In the genomic region with DNA sequence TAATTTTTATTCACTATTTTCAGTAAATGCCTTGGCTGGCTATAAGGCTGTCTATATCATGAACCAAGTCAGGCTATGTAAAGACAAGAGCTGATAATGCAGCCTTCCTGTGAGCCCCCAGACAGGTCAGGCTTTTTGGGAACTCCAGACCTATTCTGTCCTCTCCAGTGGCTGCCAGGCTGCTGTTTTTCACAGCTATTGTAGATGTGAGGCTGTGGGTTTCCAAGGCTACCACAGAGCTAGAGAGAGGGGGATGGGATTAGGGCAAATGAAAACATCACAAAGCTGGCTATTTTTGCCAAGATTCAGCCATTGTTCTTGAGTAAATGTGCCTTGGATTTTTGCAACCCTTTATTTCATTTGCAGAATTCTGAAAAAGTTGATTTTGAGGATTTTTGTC, we compare ENCODE assay signal across 18 cellular contexts. TPM values are rescaled to one million over a fixed set of nuclear protein-coding genes. Genes with fewer than 3 reads are reported as not detected.
A peak's percentile ranks its signal among the peaks of the same experiment; 100 is the strongest.
DNase-seq lines count a peak whose midpoint lies in the region; ATAC-seq and TF ChIP-seq lines count a peak whose summit lies in the region.
"Had no signal": no experiment of that assay in that cellular context is flagged by ENCODE, and none has a peak within 500 bp of the region (broad histone marks: within the 10 kb centered on the region; RNA-seq: fewer than 3 reads in every experiment).

No MANE protein-coding gene starts in this region.

- POLR2A ChIA-PET in activated CD8-positive, alpha-beta T cell treated with anti-CD3 and anti-CD28 coated beads for 36 hours (lab: Charles Lee) = interaction anchor here (0.9 to 2.0 kb wide), 6 partner anchors 10 to 56 kb away, joined by 3 to 8 read pairs (median 4); partner anchors contain the start of gene SORL1-AS1
- POLR2A ChIA-PET in activated CD8-positive, alpha-beta T cell treated with anti-CD3 and anti-CD28 coated beads, Interleukin-2, amount 10 ng/mL, durations not matched to agents 7 days and 5 days (lab: Charles Lee) = interaction anchor here (0.6 kb wide), 2 partner anchors 25 to 44 kb away, joined by 4 to 5 read pairs; no protein-coding TSS in a partner anchor
- POLR2A ChIA-PET in A673 (lab: Charles Lee; ENCODE audit: low non-redundant PET) = interaction anchor here (0.6 kb wide), 1 partner anchor 1494 kb away, joined by 3 read pairs; no protein-coding TSS in a partner anchor

- H3K27ac ChIP-seq in layer of hippocampus (ENCODE audit: low read depth, low read length) = peak overlapping the region; percentile 62
- H3K27ac ChIP-seq in A673 (ENCODE audit: low read depth, low read length, poor library complexity, severe bottlenecking) = no peak overlapping the region
- H3K27ac ChIP-seq: esophagus squamous epithelium, vagina, WERI-Rb-1 had no signal

- no peaks in the 10 kb centered on the region for H3K4me1 ChIP-seq in A673 (ENCODE audit: insufficient read depth, low read length, poor library complexity, severe bottlenecking)
- H3K4me1 ChIP-seq: esophagus squamous epithelium, vagina had no signal

- BruUV-seq in A673 (replicated peaks; lab: Mats Ljungman, UMichigan) = no TSS peak

- no peaks in the 10 kb centered on the region for H3K27me3 Mint-ChIP-seq in activated CD8-positive, alpha-beta T cell treated with anti-CD3 and anti-CD28 coated beads for 36 hours
- no peaks in the 10 kb centered on the region for H3K27me3 Mint-ChIP-seq in activated CD8-positive, alpha-beta T cell treated with anti-CD3 and anti-CD28 coated beads, Interleukin-2, amount 10 ng/mL, durations not matched to agents 7 days and 5 days (ENCODE audit: low read depth)
- H3K27me3 Mint-ChIP-seq: activated CD8-positive, alpha-beta memory T cell treated with anti-CD3 and anti-CD28 coated beads, Interleukin-2, amount 10 ng/mL, durations not matched to agents 7 days and 5 days had no signal

- peak; percentile 19 for DNase-seq in activated CD8-positive, alpha-beta T cell treated with anti-CD3 and anti-CD28 coated beads for 36 hours
- DNase-seq in activated CD8-positive, alpha-beta T cell treated with anti-CD3 and anti-CD28 coated beads, Interleukin-2, amount 10 ng/mL, durations not matched to agents 7 days and 5 days = no peak
- DNase-seq in astrocyte of the hippocampus (ENCODE audit: low read depth, low spot score) (peak; percentile 36), A673 (ENCODE audit: low spot score) (no peak)
- peak in 1 of 2 donors; percentile 22 for DNase-seq in stimulated activated effector memory CD8-positive, alpha-beta T cell treated with anti-CD3 and anti-CD28 coated beads, Interleukin-12 subunit alpha, Interleukin-12 subunit beta, amount 100 ng/mL, for 72 hours (ENCODE audit: low spot score in 2 of 2)
- DNase-seq: activated CD8-positive, alpha-beta memory T cell treated with anti-CD3 and anti-CD28 coated beads, Interleukin-2, amount 10 ng/mL, durations not matched to agents 7 days and 5 days; dermis blood vessel endothelial cell; esophagus squamous epithelium; Karpas-422; kidney; NK-92 treated with Interleukin-12 subunit alpha and Interleukin-12 subunit beta, amount 100 ng/mL, for 24 hours; stimulated activated naive CD4-positive, alpha-beta T cell; WERI-Rb-1 had no signal

- H3K4me1 Mint-ChIP-seq in activated CD8-positive, alpha-beta T cell treated with anti-CD3 and anti-CD28 coated beads for 36 hours (ENCODE audit: low read depth) = peaks cover 56% of the 10 kb centered on the region
- peaks cover 48% of the 10 kb centered on the region for H3K4me1 Mint-ChIP-seq in activated CD8-positive, alpha-beta T cell treated with anti-CD3 and anti-CD28 coated beads, Interleukin-2, amount 10 ng/mL, durations not matched to agents 7 days and 5 days (ENCODE audit: low read depth)
- H3K4me1 Mint-ChIP-seq in stimulated activated effector memory CD8-positive, alpha-beta T cell treated with anti-CD3 and anti-CD28 coated beads, Interleukin-12 subunit alpha, Interleukin-12 subunit beta, amount 100 ng/mL, for 72 hours = peaks cover 52% of the 10 kb centered on the region
- H3K4me1 Mint-ChIP-seq: mesothelial cell of epicardium had no signal

- H3K9me3 ChIP-seq in A673 (ENCODE audit: low read depth, low read length, poor library complexity, severe bottlenecking) = no peaks in the 10 kb centered on the region
- H3K9me3 ChIP-seq: vagina had no signal

- H3K27me3 ChIP-seq in layer of hippocampus (ENCODE audit: control insufficient read depth, insufficient read depth, low read length) = no peaks in the 10 kb centered on the region
- H3K27me3 ChIP-seq in A673 (replicated peaks; ENCODE audit: insufficient read depth, low read depth, low read length, poor library complexity) = peaks cover 17% of the 10 kb centered on the region
- H3K27me3 ChIP-seq: esophagus squamous epithelium, vagina had no signal

- TF ChIP-seq CTCF in activated CD8-positive, alpha-beta T cell treated with anti-CD3 and anti-CD28 coated beads for 36 hours (IDR thresholded peaks at IDR 0.05) = no peak
- no peak for TF ChIP-seq CTCF in A673 (conservative IDR thresholded peaks at IDR 0.05; ENCODE audit: low read depth, low read length)

- peak; percentile 45 for ATAC-seq in activated CD8-positive, alpha-beta T cell treated with anti-CD3 and anti-CD28 coated beads for 36 hours
- no peak for ATAC-seq in activated CD8-positive, alpha-beta T cell treated with anti-CD3 and anti-CD28 coated beads, Interleukin-2, amount 10 ng/mL, durations not matched to agents 7 days and 5 days
- no peak for ATAC-seq in stimulated activated effector memory CD8-positive, alpha-beta T cell treated with anti-CD3 and anti-CD28 coated beads, Interleukin-12 subunit alpha, Interleukin-12 subunit beta, amount 100 ng/mL, for 72 hours
- no peak for ATAC-seq in HG03175 (IDR thresholded peaks at IDR 0.05; ENCODE audit: unreplicated experiment)
- no peak for ATAC-seq in GM19023 (IDR thresholded peaks at IDR 0.05; ENCODE audit: unreplicated experiment)
- ATAC-seq: activated CD8-positive, alpha-beta memory T cell treated with anti-CD3 and anti-CD28 coated beads, Interleukin-2, amount 10 ng/mL, durations not matched to agents 7 days and 5 days had no signal

- H3K27ac Mint-ChIP-seq in activated CD8-positive, alpha-beta T cell treated with anti-CD3 and anti-CD28 coated beads for 36 hours = no peak overlapping the region
- H3K27ac Mint-ChIP-seq in activated CD8-positive, alpha-beta T cell treated with anti-CD3 and anti-CD28 coated beads, Interleukin-2, amount 10 ng/mL, durations not matched to agents 7 days and 5 days = no peak overlapping the region
- H3K27ac Mint-ChIP-seq in stimulated activated effector memory CD8-positive, alpha-beta T cell treated with anti-CD3 and anti-CD28 coated beads, Interleukin-12 subunit alpha, Interleukin-12 subunit beta, amount 100 ng/mL, for 72 hours = peak overlapping the region; percentile 40
- H3K27ac Mint-ChIP-seq: activated CD8-positive, alpha-beta memory T cell treated with anti-CD3 and anti-CD28 coated beads, Interleukin-2, amount 10 ng/mL, durations not matched to agents 7 days and 5 days; mesothelial cell of epicardium had no signal

- H3K9me3 Mint-ChIP-seq in activated CD8-positive, alpha-beta T cell treated with anti-CD3 and anti-CD28 coated beads for 36 hours = peaks cover 18% of the 10 kb centered on the region
- peaks cover 27% of the 10 kb centered on the region for H3K9me3 Mint-ChIP-seq in activated CD8-positive, alpha-beta T cell treated with anti-CD3 and anti-CD28 coated beads, Interleukin-2, amount 10 ng/mL, durations not matched to agents 7 days and 5 days (ENCODE audit: insufficient read depth)
- H3K9me3 Mint-ChIP-seq in stimulated activated effector memory CD8-positive, alpha-beta T cell treated with anti-CD3 and anti-CD28 coated beads, Interleukin-12 subunit alpha, Interleukin-12 subunit beta, amount 100 ng/mL, for 72 hours = peaks cover 16% of the 10 kb centered on the region

- intact Hi-C loops in activated CD8-positive, alpha-beta T cell treated with anti-CD3 and anti-CD28 coated beads for 36 hours (cut with micrococcal nuclease) = no loop called here
- intact Hi-C loops in A673 (cut with micrococcal nuclease; ENCODE audit: unreplicated experiment) = no loop called here

- peaks cover 78% of the 10 kb centered on the region for H3K36me3 Mint-ChIP-seq in activated CD8-positive, alpha-beta T cell treated with anti-CD3 and anti-CD28 coated beads for 36 hours (ENCODE audit: low read depth)
- peaks cover 87% of the 10 kb centered on the region for H3K36me3 Mint-ChIP-seq in activated CD8-positive, alpha-beta T cell treated with anti-CD3 and anti-CD28 coated beads, Interleukin-2, amount 10 ng/mL, durations not matched to agents 7 days and 5 days (ENCODE audit: low read depth)
- H3K36me3 Mint-ChIP-seq in stimulated activated effector memory CD8-positive, alpha-beta T cell treated with anti-CD3 and anti-CD28 coated beads, Interleukin-12 subunit alpha, Interleukin-12 subunit beta, amount 100 ng/mL, for 72 hours = peaks cover 53% of the 10 kb centered on the region

- CTCF ChIA-PET in activated CD8-positive, alpha-beta T cell treated with anti-CD3 and anti-CD28 coated beads for 36 hours (lab: Charles Lee) = interaction anchor here (1.1 to 1.3 kb wide), 2 partner anchors 18 to 25 kb away, joined by 3 read pairs; no protein-coding TSS in a partner anchor
- CTCF ChIA-PET in activated CD8-positive, alpha-beta T cell treated with anti-CD3 and anti-CD28 coated beads, Interleukin-2, amount 10 ng/mL, durations not matched to agents 7 days and 5 days (lab: Charles Lee) = interaction anchor here (1.3 to 2.1 kb wide), 4 partner anchors 9 to 43 kb away, joined by 3 to 7 read pairs (median 4); no protein-coding TSS in a partner anchor
- CTCF ChIA-PET in A673 (lab: Charles Lee) = no interaction called here

- no peaks in the 10 kb centered on the region for H3K36me3 ChIP-seq in A673 (ENCODE audit: insufficient read depth, low read length, poor library complexity, severe bottlenecking)
- H3K36me3 ChIP-seq: WERI-Rb-1 had no signal

- H3K4me3 Mint-ChIP-seq in activated CD8-positive, alpha-beta T cell treated with anti-CD3 and anti-CD28 coated beads for 36 hours = no peak overlapping the region
- H3K4me3 Mint-ChIP-seq in activated CD8-positive, alpha-beta T cell treated with anti-CD3 and anti-CD28 coated beads, Interleukin-2, amount 10 ng/mL, durations not matched to agents 7 days and 5 days = no peak overlapping the region
- H3K4me3 Mint-ChIP-seq in stimulated activated effector memory CD8-positive, alpha-beta T cell treated with anti-CD3 and anti-CD28 coated beads, Interleukin-12 subunit alpha, Interleukin-12 subunit beta, amount 100 ng/mL, for 72 hours = no peak overlapping the region
- H3K4me3 Mint-ChIP-seq: activated CD8-positive, alpha-beta memory T cell treated with anti-CD3 and anti-CD28 coated beads, Interleukin-2, amount 10 ng/mL, durations not matched to agents 7 days and 5 days; mesothelial cell of epicardium had no signal

- no peak overlapping the region for H3K4me3 ChIP-seq in A673 (ENCODE audit: low read depth, low read length, poor library complexity, severe bottlenecking)
- H3K4me3 ChIP-seq: esophagus squamous epithelium, vagina had no signal

RNA-seq across cellular contexts. Expression of gene SORL1, which starts 56.3 kb away (rescaled TPM):
- 10 to 100 TPM; 61.1 to 64.6 TPM for total RNA-seq in activated CD8-positive, alpha-beta T cell treated with anti-CD3 and anti-CD28 coated beads for 36 hours
- total RNA-seq in activated CD8-positive, alpha-beta T cell treated with anti-CD3 and anti-CD28 coated beads, Interleukin-2, amount 10 ng/mL, durations not matched to agents 7 days and 5 days = 100 to 1,000 TPM in 1 of 2 experiments, 10 to 100 TPM in 1; 98.9 to 107 TPM
- 0.95 and 1.2 TPM in 2 replicates for total RNA-seq in A673 (2021)

Comparison
In these comparisons a context has a peak if more than half of its experiments do, and no peak if none do; other contexts are left out.
1. DNase-seq: peak in activated CD8-positive, alpha-beta T cell treated with anti-CD3 and anti-CD28 coated beads for 36 hours (single experiment) and astrocyte of the hippocampus (single experiment); none in activated CD8-positive, alpha-beta T cell treated with anti-CD3 and anti-CD28 coated beads, Interleukin-2, amount 10 ng/mL, durations not matched to agents 7 days and 5 days (single experiment) and A673 (single experiment).
2. RNA of gene SORL1, which starts 56.3 kb away (total RNA-seq): 98.9 to 107 TPM in activated CD8-positive, alpha-beta T cell treated with anti-CD3 and anti-CD28 coated beads, Interleukin-2, amount 10 ng/mL, durations not matched to agents 7 days and 5 days and 61.1 to 64.6 TPM in activated CD8-positive, alpha-beta T cell treated with anti-CD3 and anti-CD28 coated beads for 36 hours; 0.95 to 1.2 TPM in A673; every median in the first group is over 10 times any median in the second.